Comparison of ENCODE assay signal across 8 cellular contexts in the genomic region with DNA sequence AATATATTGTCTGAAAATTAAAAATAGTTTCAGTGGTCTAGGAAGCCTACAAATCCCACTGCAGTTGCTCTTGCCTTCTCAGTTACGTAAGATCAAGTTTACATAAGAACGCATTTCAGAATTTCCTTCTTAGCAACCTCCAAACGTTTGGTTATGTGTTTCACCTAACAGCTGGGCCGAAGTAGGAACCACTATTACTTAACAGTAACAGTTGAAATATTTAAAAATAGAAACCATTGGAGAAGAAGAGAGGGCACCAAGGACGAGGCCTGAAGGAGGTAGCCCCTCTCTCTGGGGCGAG.
A peak's percentile ranks its signal among the peaks of the same experiment; 100 is the strongest.
DNase-seq lines count a peak whose midpoint lies in the region; ATAC-seq and TF ChIP-seq lines count a peak whose summit lies in the region.

No MANE protein-coding gene starts in this region.

- peaks cover 15% of the 10 kb centered on the region; the same call in 1 of the 2 replicates for H3K79me2 ChIP-seq in GM23248 (ENCODE audit: insufficient read depth)

- DNase-seq in GM23248 (peak; percentile 48), SKM-1 treated with dmso at 0.1 percent for 144 hours (lab: John Stamatoyannopoulos, UW; ENCODE audit: unreplicated experiment) (peak; percentile 96), heart left ventricle (no peak), skeletal muscle cell (ENCODE audit: low read depth) (peak; percentile 45), DMS53 (lab: John Stamatoyannopoulos, UW) (no peak), OCI-M2 (lab: John Stamatoyannopoulos, UW; ENCODE audit: unreplicated experiment) (no peak), NCI-H2029 (lab: John Stamatoyannopoulos, UW) (no peak)

- in situ Hi-C loops in GM23248 (cut with MboI): no loop called here

- H3K27me3 ChIP-seq in GM23248 (replicated peaks; ENCODE audit: insufficient read depth) (no peaks in the 10 kb centered on the region), heart left ventricle (no peaks in the 10 kb centered on the region)

- intact Hi-C loops in heart left ventricle (cut with DNase I): loop anchor here in 3 of 10 donors (5.0 to 10.0 kb wide), 2 partner anchors 172 to 174 kb away; no protein-coding TSS in a partner anchor

- H3K36me3 ChIP-seq in GM23248 (ENCODE audit: low read depth) (no peaks in the 10 kb centered on the region), heart left ventricle (no peaks in the 10 kb centered on the region)

- H3F3A ChIP-seq in GM23248 (ENCODE audit: insufficient read depth): peaks cover 45% of the 10 kb centered on the region

- 47 to 53% methylated on average over 6 of the region's 6 CpGs for WGBS in GM23248 (ENCODE audit: low coverage in 1 of 2, low lambda C conversion rate in 2 of 2, missing lambda C conversion rate in 2 of 2), 2 experiments
- 46 to 51% (median 50%) methylated on average over 6 of the region's 6 CpGs for WGBS in heart left ventricle, 4 donors

- H3K9me2 ChIP-seq in GM23248 (ENCODE audit: insufficient read depth): no peaks in the 10 kb centered on the region

- H3K9ac ChIP-seq in GM23248: peak overlapping the region; percentile 82

- no peak overlapping the region for H2AFZ ChIP-seq in GM23248

- no peak for TF ChIP-seq CTCF in heart left ventricle (IDR thresholded peaks at IDR 0.05)

- peak overlapping the region; percentile 89 for H3K27ac ChIP-seq in GM23248
- H3K27ac ChIP-seq in heart left ventricle: peak overlapping the region in 11 of 12 donors; percentile 79 to 93 (median 83)

- H3K9me3 ChIP-seq in GM23248 (ENCODE audit: low read depth): no peaks in the 10 kb centered on the region
- H3K9me3 ChIP-seq in heart left ventricle: no peaks in the 10 kb centered on the region

- no peak for TF ChIP-seq POLR2A in heart left ventricle (IDR thresholded peaks at IDR 0.05)

- peak in 1 of 4 donors; percentile 21 for ATAC-seq in heart left ventricle
- no peak for ATAC-seq in HG02678 (IDR thresholded peaks at IDR 0.05; ENCODE audit: unreplicated experiment)

- peaks cover 58% of the 10 kb centered on the region for H3K4me1 ChIP-seq in GM23248 (ENCODE audit: insufficient read depth)
- H3K4me1 ChIP-seq in heart left ventricle: peaks cover 12 to 84% (median 68%) of the 10 kb centered on the region in 12 donors

- no peaks in the 10 kb centered on the region for H4K20me1 ChIP-seq in GM23248 (ENCODE audit: insufficient read depth)

- H3K4me2 ChIP-seq in GM23248 (ENCODE audit: unreplicated experiment): peak overlapping the region; percentile 98

- H3K4me3 ChIP-seq in GM23248 (no peak overlapping the region), heart left ventricle (peak overlapping the region in 1 of 12 donors; percentile 18), skeletal muscle cell (ENCODE audit: low read depth, low read length) (no peak overlapping the region)

Comparison
In these comparisons a context has a peak if more than half of its experiments do, and no peak if none do; other contexts are left out.
1. DNase-seq: peak in GM23248 (single experiment), SKM-1 treated with dmso at 0.1 percent for 144 hours (single experiment) and skeletal muscle cell (single experiment); none in heart left ventricle (0 of 5), DMS53 (single experiment), OCI-M2 (single experiment) and NCI-H2029 (single experiment).